1 cellular context compared by ENCODE assay signal in genomic region chrX:40151211-40152172, GRCh38.
TF ChIP-seq lines count a peak whose summit lies in the region.

No MANE protein-coding gene starts in this region.

TF ChIP-seq in K562, 482 proteins besides CTCF, POLR2A, EP300 and RAD21 (continued from another document and continues in another):
- TF ChIP-seq SAFB (IDR thresholded peaks at IDR 0.05; ENCODE audit: borderline replicate concordance, low read depth, low read length) = 0 out of 2 replicates have a peak, but pooled peaks have one; percentile 21
- TF ChIP-seq SMARCA4 (IDR thresholded peaks at IDR 0.05) = no peak
- TF ChIP-seq FOXP1 (CRISPR knock-in tag; IDR thresholded peaks at IDR 0.05) = peak; percentile 16; the same call in 1 of the 2 replicates
- TF ChIP-seq SRSF1 (IDR thresholded peaks at IDR 0.05; ENCODE audit: low read depth, low read length) = no peak
- no peak for TF ChIP-seq ARID2 (IDR thresholded peaks at IDR 0.05)
- no peak for TF ChIP-seq NR1H2 (CRISPR knock-in tag; IDR thresholded peaks at IDR 0.05)
- TF ChIP-seq ZNF121 (CRISPR knock-in tag; conservative IDR thresholded peaks at IDR 0.05) = no peak
- no peak for TF ChIP-seq ARHGAP35 (IDR thresholded peaks at IDR 0.05; ENCODE audit: partially characterized antibody)
- TF ChIP-seq TAL1 (IDR thresholded peaks at IDR 0.05) = no peak
- TF ChIP-seq FOS (IDR thresholded peaks at IDR 0.05; ENCODE audit: extremely low read depth, insufficient read length) = no peak
- TF ChIP-seq, protein P1, sequence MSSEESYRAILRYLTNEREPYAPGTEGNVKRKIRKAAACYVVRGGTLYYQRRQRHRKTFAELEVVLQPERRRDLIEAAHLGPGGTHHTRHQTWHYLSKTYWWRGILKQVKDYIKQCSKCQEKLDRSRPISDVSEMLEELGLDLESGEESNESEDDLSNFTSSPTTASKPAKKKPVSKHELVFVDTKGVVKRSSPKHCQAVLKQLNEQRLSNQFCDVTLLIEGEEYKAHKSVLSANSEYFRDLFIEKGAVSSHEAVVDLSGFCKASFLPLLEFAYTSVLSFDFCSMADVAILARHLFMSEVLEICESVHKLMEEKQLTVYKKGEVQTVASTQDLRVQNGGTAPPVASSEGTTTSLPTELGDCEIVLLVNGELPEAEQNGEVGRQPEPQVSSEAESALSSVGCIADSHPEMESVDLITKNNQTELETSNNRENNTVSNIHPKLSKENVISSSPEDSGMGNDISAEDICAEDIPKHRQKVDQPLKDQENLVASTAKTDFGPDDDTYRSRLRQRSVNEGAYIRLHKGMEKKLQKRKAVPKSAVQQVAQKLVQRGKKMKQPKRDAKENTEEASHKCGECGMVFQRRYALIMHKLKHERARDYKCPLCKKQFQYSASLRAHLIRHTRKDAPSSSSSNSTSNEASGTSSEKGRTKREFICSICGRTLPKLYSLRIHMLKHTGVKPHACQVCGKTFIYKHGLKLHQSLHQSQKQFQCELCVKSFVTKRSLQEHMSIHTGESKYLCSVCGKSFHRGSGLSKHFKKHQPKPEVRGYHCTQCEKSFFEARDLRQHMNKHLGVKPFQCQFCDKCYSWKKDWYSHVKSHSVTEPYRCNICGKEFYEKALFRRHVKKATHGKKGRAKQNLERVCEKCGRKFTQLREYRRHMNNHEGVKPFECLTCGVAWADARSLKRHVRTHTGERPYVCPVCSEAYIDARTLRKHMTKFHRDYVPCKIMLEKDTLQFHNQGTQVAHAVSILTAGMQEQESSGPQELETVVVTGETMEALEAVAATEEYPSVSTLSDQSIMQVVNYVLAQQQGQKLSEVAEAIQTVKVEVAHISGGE (CRISPR knock-in tag; IDR thresholded peaks at IDR 0.05) = 0 out of 6 replicates have a peak, but pooled peaks of 1 of the 3 experiments have one; percentile 24
- no peak for TF ChIP-seq SAP30 (IDR thresholded peaks at IDR 0.05; ENCODE audit: borderline replicate concordance, insufficient read depth, low read depth, low read length, poor library complexity, severe bottlenecking)
- no peak for TF ChIP-seq HLTF (IDR thresholded peaks at IDR 0.05)
- no peak for TF ChIP-seq AFF1 (IDR thresholded peaks at IDR 0.05; ENCODE audit: low read depth in 1 of 2, partially characterized antibody in 2 of 2)
- no peak for TF ChIP-seq TEAD2 (tag; IDR thresholded peaks at IDR 0.05)
- no peak for TF ChIP-seq SAFB2 (IDR thresholded peaks at IDR 0.05; ENCODE audit: borderline replicate concordance, low read depth, low read length, severe bottlenecking)
- no peak for TF ChIP-seq SREBF1 (IDR thresholded peaks at IDR 0.05; ENCODE audit: borderline replicate concordance, low read depth, low read length)
- no peak for TF ChIP-seq KLF10 (CRISPR knock-in tag; IDR thresholded peaks at IDR 0.05)
- peak; percentile 46; the same call in 1 of the 2 replicates for TF ChIP-seq L3MBTL2 (IDR thresholded peaks at IDR 0.05)
- no peak for TF ChIP-seq IRF9 (tag; IDR thresholded peaks at IDR 0.05)
- no peak for TF ChIP-seq TCF3 (CRISPR knock-in tag; IDR thresholded peaks at IDR 0.05)
- TF ChIP-seq ZNF224 (CRISPR knock-in tag; IDR thresholded peaks at IDR 0.05) = no peak
- no peak for TF ChIP-seq SMC3 (conservative IDR thresholded peaks at IDR 0.05; ENCODE audit: insufficient read depth, low read depth, low read length)
- no peak; the same call in 1 of the 2 replicates for TF ChIP-seq CREM (IDR thresholded peaks at IDR 0.05; ENCODE audit: low read depth)
- TF ChIP-seq ZBED1 (IDR thresholded peaks at IDR 0.05) = no peak
- no peak for TF ChIP-seq XRCC5 (IDR thresholded peaks at IDR 0.05; ENCODE audit: low read depth, low read length)
- no peak for TF ChIP-seq SOX6 (IDR thresholded peaks at IDR 0.05)
- TF ChIP-seq ATF1 (CRISPR knock-in tag; IDR thresholded peaks at IDR 0.05) = no peak
- TF ChIP-seq ATF1 (tag; IDR thresholded peaks at IDR 0.05) = 0 out of 2 replicates have a peak, but pooled peaks have one; percentile 31
- peak; percentile 91 for TF ChIP-seq ZNF263 (CRISPR knock-in tag; IDR thresholded peaks at IDR 0.05; ENCODE audit: borderline replicate concordance)
- no peak for TF ChIP-seq ZBTB17 (CRISPR knock-in tag; IDR thresholded peaks at IDR 0.05)
- peak; percentile 8 for TF ChIP-seq RBBP5 (IDR thresholded peaks at IDR 0.05; ENCODE audit: borderline replicate concordance, insufficient read depth, low read length, poor library complexity, severe bottlenecking)
- TF ChIP-seq RNF219 (CRISPR knock-in tag; IDR thresholded peaks at IDR 0.05) = no peak
- 0 out of 2 replicates have a peak, but pooled peaks have one; percentile 27 for TF ChIP-seq PML (IDR thresholded peaks at IDR 0.05; ENCODE audit: low read length)
- no peak for TF ChIP-seq NFRKB (IDR thresholded peaks at IDR 0.05; ENCODE audit: low read depth)
- no peak for TF ChIP-seq PRMT5 (CRISPR knock-in tag; IDR thresholded peaks at IDR 0.05)
- TF ChIP-seq E2F6 (IDR thresholded peaks at IDR 0.05; ENCODE audit: borderline replicate concordance in 1 of 2, extremely low read depth in 1 of 2, insufficient read depth in 1 of 2, insufficient read length in 1 of 2, low read depth in 1 of 2, low read length in 1 of 2, poor library complexity in 1 of 2, severe bottlenecking in 1 of 2) = peak; percentile 25 to 53
- no peak for TF ChIP-seq ZNF780A (CRISPR knock-in tag; IDR thresholded peaks at IDR 0.05)
- TF ChIP-seq NCOA4 (IDR thresholded peaks at IDR 0.05; ENCODE audit: partially characterized antibody) = no peak
- no peak for TF ChIP-seq TFAM (CRISPR knock-in tag; conservative IDR thresholded peaks at IDR 0.05)
- no peak for TF ChIP-seq RFX1 (IDR thresholded peaks at IDR 0.05)
- TF ChIP-seq ZC3H11A (IDR thresholded peaks at IDR 0.05; ENCODE audit: low read depth, low read length) = no peak
- TF ChIP-seq NCOR1 (IDR thresholded peaks at IDR 0.05) = peak; percentile 11; the same call in 1 of the 2 replicates
- peak; percentile 79 for TF ChIP-seq POLR2G (IDR thresholded peaks at IDR 0.05; ENCODE audit: low read depth, low read length)
- no peak for TF ChIP-seq RFX5 (IDR thresholded peaks at IDR 0.05; ENCODE audit: low read depth, low read length)
- no peak for TF ChIP-seq RBM34 (IDR thresholded peaks at IDR 0.05; ENCODE audit: borderline replicate concordance, insufficient read depth, low read length)
- no peak for TF ChIP-seq ZNF609 (CRISPR knock-in tag; IDR thresholded peaks at IDR 0.05; ENCODE audit: borderline replicate concordance)
- TF ChIP-seq, protein P2, sequence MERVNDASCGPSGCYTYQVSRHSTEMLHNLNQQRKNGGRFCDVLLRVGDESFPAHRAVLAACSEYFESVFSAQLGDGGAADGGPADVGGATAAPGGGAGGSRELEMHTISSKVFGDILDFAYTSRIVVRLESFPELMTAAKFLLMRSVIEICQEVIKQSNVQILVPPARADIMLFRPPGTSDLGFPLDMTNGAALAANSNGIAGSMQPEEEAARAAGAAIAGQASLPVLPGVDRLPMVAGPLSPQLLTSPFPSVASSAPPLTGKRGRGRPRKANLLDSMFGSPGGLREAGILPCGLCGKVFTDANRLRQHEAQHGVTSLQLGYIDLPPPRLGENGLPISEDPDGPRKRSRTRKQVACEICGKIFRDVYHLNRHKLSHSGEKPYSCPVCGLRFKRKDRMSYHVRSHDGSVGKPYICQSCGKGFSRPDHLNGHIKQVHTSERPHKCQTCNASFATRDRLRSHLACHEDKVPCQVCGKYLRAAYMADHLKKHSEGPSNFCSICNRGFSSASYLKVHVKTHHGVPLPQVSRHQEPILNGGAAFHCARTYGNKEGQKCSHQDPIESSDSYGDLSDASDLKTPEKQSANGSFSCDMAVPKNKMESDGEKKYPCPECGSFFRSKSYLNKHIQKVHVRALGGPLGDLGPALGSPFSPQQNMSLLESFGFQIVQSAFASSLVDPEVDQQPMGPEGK (CRISPR knock-in tag; IDR thresholded peaks at IDR 0.05; ENCODE audit: borderline replicate concordance) = no peak
- peak; percentile 62 for TF ChIP-seq PCBP1 (IDR thresholded peaks at IDR 0.05; ENCODE audit: low read depth, low read length, poor library complexity, severe bottlenecking)
- peak; percentile 70 for TF ChIP-seq CCNT2 (IDR thresholded peaks at IDR 0.05; ENCODE audit: borderline replicate concordance, extremely low read depth, insufficient read length, low read depth, low read length)
- TF ChIP-seq HDAC3 (IDR thresholded peaks at IDR 0.05; ENCODE audit: borderline replicate concordance, partially characterized antibody) = no peak
